Comparison of ENCODE assay signal across 1 cellular context in the genomic region with DNA sequence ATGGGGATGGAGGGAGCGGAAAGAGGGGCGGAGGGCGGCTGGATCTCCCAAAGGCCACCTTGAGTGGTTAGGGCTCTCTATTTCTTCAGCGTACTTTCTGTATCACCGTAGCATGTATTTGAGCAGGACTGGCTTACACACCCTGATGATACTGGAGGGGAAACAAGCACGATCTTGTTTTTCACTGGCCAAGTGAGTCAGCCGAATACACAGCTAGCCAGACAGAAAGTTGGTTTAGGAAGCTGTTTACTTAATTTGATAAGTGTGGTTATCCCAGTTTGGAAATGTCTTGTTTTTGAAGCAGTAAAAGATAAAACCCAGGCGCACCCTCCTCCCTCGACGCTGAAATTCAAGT.
TF ChIP-seq lines count a peak whose summit lies in the region.

No MANE protein-coding gene starts in this region.

TF ChIP-seq in GM23338, 12 proteins besides CTCF, POLR2A, EP300 and RAD21 (continued from another document):
- TF ChIP-seq, protein P1, sequence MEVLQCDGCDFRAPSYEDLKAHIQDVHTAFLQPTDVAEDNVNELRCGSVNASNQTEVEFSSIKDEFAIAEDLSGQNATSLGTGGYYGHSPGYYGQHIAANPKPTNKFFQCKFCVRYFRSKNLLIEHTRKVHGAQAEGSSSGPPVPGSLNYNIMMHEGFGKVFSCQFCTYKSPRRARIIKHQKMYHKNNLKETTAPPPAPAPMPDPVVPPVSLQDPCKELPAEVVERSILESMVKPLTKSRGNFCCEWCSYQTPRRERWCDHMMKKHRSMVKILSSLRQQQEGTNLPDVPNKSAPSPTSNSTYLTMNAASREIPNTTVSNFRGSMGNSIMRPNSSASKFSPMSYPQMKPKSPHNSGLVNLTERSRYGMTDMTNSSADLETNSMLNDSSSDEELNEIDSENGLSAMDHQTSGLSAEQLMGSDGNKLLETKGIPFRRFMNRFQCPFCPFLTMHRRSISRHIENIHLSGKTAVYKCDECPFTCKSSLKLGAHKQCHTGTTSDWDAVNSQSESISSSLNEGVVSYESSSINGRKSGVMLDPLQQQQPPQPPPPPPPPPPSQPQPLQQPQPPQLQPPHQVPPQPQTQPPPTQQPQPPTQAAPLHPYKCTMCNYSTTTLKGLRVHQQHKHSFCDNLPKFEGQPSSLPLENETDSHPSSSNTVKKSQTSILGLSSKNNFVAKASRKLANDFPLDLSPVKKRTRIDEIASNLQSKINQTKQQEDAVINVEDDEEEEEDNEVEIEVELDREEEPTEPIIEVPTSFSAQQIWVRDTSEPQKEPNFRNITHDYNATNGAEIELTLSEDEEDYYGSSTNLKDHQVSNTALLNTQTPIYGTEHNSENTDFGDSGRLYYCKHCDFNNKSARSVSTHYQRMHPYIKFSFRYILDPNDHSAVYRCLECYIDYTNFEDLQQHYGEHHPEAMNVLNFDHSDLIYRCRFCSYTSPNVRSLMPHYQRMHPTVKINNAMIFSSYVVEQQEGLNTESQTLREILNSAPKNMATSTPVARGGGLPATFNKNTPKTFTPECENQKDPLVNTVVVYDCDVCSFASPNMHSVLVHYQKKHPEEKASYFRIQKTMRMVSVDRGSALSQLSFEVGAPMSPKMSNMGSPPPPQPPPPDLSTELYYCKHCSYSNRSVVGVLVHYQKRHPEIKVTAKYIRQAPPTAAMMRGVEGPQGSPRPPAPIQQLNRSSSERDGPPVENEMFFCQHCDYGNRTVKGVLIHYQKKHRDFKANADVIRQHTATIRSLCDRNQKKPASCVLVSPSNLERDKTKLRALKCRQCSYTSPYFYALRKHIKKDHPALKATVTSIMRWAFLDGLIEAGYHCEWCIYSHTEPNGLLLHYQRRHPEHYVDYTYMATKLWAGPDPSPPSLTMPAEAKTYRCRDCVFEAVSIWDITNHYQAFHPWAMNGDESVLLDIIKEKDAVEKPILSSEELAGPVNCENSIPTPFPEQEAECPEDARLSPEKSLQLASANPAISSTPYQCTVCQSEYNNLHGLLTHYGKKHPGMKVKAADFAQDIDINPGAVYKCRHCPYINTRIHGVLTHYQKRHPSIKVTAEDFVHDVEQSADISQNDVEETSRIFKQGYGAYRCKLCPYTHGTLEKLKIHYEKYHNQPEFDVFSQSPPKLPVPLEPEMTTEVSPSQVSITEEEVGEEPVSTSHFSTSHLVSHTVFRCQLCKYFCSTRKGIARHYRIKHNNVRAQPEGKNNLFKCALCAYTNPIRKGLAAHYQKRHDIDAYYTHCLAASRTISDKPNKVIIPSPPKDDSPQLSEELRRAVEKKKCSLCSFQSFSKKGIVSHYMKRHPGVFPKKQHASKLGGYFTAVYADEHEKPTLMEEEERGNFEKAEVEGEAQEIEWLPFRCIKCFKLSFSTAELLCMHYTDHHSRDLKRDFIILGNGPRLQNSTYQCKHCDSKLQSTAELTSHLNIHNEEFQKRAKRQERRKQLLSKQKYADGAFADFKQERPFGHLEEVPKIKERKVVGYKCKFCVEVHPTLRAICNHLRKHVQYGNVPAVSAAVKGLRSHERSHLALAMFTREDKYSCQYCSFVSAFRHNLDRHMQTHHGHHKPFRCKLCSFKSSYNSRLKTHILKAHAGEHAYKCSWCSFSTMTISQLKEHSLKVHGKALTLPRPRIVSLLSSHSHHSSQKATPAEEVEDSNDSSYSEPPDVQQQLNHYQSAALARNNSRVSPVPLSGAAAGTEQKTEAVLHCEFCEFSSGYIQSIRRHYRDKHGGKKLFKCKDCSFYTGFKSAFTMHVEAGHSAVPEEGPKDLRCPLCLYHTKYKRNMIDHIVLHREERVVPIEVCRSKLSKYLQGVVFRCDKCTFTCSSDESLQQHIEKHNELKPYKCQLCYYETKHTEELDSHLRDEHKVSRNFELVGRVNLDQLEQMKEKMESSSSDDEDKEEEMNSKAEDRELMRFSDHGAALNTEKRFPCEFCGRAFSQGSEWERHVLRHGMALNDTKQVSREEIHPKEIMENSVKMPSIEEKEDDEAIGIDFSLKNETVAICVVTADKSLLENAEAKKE (CRISPR knock-in tag; IDR thresholded peaks at IDR 0.05): no peak
- TF ChIP-seq ZNF114 (CRISPR knock-in tag; IDR thresholded peaks at IDR 0.05) (no peak), JUNB (IDR thresholded peaks at IDR 0.05; ENCODE audit: unreplicated experiment) (no peak), POLR2AphosphoS5 (IDR thresholded peaks at IDR 0.05; ENCODE audit: low read depth) (no peak)
- TF ChIP-seq, protein P2, sequence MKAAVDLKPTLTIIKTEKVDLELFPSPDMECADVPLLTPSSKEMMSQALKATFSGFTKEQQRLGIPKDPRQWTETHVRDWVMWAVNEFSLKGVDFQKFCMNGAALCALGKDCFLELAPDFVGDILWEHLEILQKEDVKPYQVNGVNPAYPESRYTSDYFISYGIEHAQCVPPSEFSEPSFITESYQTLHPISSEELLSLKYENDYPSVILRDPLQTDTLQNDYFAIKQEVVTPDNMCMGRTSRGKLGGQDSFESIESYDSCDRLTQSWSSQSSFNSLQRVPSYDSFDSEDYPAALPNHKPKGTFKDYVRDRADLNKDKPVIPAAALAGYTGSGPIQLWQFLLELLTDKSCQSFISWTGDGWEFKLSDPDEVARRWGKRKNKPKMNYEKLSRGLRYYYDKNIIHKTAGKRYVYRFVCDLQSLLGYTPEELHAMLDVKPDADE (IDR thresholded peaks at IDR 0.05): no peak
- TF ChIP-seq, protein P3, sequence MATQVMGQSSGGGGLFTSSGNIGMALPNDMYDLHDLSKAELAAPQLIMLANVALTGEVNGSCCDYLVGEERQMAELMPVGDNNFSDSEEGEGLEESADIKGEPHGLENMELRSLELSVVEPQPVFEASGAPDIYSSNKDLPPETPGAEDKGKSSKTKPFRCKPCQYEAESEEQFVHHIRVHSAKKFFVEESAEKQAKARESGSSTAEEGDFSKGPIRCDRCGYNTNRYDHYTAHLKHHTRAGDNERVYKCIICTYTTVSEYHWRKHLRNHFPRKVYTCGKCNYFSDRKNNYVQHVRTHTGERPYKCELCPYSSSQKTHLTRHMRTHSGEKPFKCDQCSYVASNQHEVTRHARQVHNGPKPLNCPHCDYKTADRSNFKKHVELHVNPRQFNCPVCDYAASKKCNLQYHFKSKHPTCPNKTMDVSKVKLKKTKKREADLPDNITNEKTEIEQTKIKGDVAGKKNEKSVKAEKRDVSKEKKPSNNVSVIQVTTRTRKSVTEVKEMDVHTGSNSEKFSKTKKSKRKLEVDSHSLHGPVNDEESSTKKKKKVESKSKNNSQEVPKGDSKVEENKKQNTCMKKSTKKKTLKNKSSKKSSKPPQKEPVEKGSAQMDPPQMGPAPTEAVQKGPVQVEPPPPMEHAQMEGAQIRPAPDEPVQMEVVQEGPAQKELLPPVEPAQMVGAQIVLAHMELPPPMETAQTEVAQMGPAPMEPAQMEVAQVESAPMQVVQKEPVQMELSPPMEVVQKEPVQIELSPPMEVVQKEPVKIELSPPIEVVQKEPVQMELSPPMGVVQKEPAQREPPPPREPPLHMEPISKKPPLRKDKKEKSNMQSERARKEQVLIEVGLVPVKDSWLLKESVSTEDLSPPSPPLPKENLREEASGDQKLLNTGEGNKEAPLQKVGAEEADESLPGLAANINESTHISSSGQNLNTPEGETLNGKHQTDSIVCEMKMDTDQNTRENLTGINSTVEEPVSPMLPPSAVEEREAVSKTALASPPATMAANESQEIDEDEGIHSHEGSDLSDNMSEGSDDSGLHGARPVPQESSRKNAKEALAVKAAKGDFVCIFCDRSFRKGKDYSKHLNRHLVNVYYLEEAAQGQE (IDR thresholded peaks at IDR 0.05; ENCODE audit: unreplicated experiment): no peak
